ENCODE assay signal across 26 cellular contexts in genomic region chr5:8953911-8954310, GRCh38.
"Had no signal": no experiment of that assay in that cellular context is flagged by ENCODE, and none has a peak within 500 bp of the region (broad histone marks: within the 10 kb centered on the region; RNA-seq: fewer than 3 reads in every experiment).

No MANE protein-coding gene starts in this region.

- ATAC-seq: gastrocnemius medialis; left cardiac atrium; left ventricle myocardium superior; pancreas; stimulated activated effector memory CD8-positive, alpha-beta T cell treated with anti-CD3 and anti-CD28 coated beads, Interleukin-12 subunit alpha, Interleukin-12 subunit beta, amount 100 ng/mL, for 72 hours had no signal

- H3K36me3 ChIP-seq: breast epithelium, gastrocnemius medialis, pancreas, prostate gland, sigmoid colon, thoracic aorta, uterus had no signal

- H3K27ac ChIP-seq: breast epithelium, gastrocnemius medialis, pancreas, prostate gland, sigmoid colon, thoracic aorta, uterus had no signal

- DNase-seq: activated CD4-positive, alpha-beta memory T cell treated with anti-CD3 and anti-CD28 coated beads, Interleukin-2, amount 10 ng/mL, durations not matched to agents 7 days and 5 days; activated CD4-positive, alpha-beta T cell treated with anti-CD3 and anti-CD28 coated beads, Interleukin-2, amount 10 ng/mL, durations not matched to agents 24 days and 14 days; activated CD4-positive, CD25-positive, alpha-beta regulatory T cell treated with anti-CD3 and anti-CD28 coated beads, Interleukin-2, amount 50 U/mL, for 72 hours; activated CD8-positive, alpha-beta memory T cell treated with anti-CD3 and anti-CD28 coated beads, Interleukin-2, amount 50 U/mL, for 48 hours; activated gamma-delta T cell; activated naive CD4-positive, alpha-beta T cell treated with anti-CD3 and anti-CD28 coated beads, Interleukin-2, amount 10 ng/mL, durations not matched to agents 7 days and 5 days; activated naive CD8-positive, alpha-beta T cell treated with anti-CD3 and anti-CD28 coated beads, Interleukin-2, amount 10 ng/mL, durations not matched to agents 7 days and 5 days; activated T-cell treated with anti-CD3 and anti-CD28 coated beads, Interleukin-2, amount 50 U/mL, for 24 hours; central memory CD4-positive, alpha-beta T cell; gastrocnemius medialis; head of caudate nucleus; hippocampal formation; left cardiac atrium; left ventricle myocardium superior; nucleus accumbens; pancreas; retina; sigmoid colon; small intestine; stimulated activated CD4-positive, alpha-beta T cell treated with anti-CD3 and anti-CD28 coated beads, Interleukin-4, amount 100 ng/mL, for 24 hours; T1000; uterus had no signal

- H3K4me1 ChIP-seq: breast epithelium, gastrocnemius medialis, pancreas, prostate gland, sigmoid colon, uterus had no signal

- H3K27me3 ChIP-seq: breast epithelium, gastrocnemius medialis, pancreas, sigmoid colon, uterus had no signal

- H3K9me3 ChIP-seq: breast epithelium, gastrocnemius medialis, pancreas, prostate gland, sigmoid colon, thoracic aorta, uterus had no signal

- H3K4me3 ChIP-seq: breast epithelium, gastrocnemius medialis, pancreas, prostate gland, sigmoid colon, thoracic aorta, uterus had no signal
